Comparison of ENCODE assay signal across 1 cellular context in genomic region chr6:70955441-70956190, GRCh38.
TF ChIP-seq lines count a peak whose summit lies in the region.

No MANE protein-coding gene starts in this region.

TF ChIP-seq in HepG2, 621 proteins besides CTCF, POLR2A, EP300 and RAD21 (continued from another document):
- TF ChIP-seq ZNF510 (CRISPR knock-in tag; IDR thresholded peaks at IDR 0.05; ENCODE audit: low read depth): no peak; the same call in 1 of the 2 replicates
- 0 out of 2 replicates have a peak, but pooled peaks have one; percentile 57 for TF ChIP-seq ZNF879 (CRISPR knock-in tag; IDR thresholded peaks at IDR 0.05)
- TF ChIP-seq ZFP36 (IDR thresholded peaks at IDR 0.05; ENCODE audit: borderline replicate concordance, low read depth, low read length, partially characterized antibody): no peak
- no peak for TF ChIP-seq DPF2 (CRISPR knock-in tag; IDR thresholded peaks at IDR 0.05; ENCODE audit: borderline replicate concordance, low read depth)
- no peak for TF ChIP-seq U2AF2 (IDR thresholded peaks at IDR 0.05; ENCODE audit: low read depth, low read length)
